ENCODE assay signal across 8 cellular contexts in the genomic region with DNA sequence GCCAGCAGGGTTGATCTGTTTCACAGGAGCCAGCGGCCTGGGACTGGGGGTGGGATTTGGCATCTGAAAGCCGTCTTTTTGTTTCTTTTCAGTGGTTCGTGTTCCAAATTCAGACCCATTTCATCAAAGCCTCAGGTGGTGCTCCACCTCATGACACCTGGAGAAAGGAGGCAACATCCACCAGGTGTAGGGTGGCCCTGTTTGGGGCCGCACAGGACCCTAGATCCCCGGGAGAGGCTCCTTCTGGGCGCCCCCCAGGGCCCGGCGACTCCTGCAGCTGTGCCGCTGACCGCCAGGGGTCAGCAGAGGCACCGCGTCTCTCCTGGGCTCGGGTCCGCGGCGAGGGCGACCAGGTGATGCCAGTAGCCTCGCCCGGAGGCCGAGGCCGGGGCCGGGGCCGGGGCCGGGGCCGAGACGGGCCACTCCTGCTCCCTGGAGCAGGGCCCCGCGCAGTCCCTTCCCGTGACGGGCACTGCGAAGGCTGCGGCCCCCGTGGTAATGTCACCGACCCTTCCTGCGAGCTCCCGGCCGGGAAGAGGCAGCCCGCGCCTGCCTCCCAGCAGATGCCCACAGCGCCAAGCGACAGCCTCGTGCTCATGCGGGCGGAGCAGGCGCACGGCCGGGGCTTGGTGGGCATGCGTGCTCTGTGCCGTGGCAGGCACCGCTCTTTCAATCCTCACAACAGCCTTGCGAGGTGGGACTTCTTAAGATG.
DNase-seq lines count a peak whose midpoint lies in the region; ATAC-seq and TF ChIP-seq lines count a peak whose summit lies in the region.

No MANE protein-coding gene starts in this region.

- H3K27me3 Mint-ChIP-seq in T-cell = no peaks in the 10 kb centered on the region
- no peaks in the 10 kb centered on the region for H3K27me3 Mint-ChIP-seq in stimulated activated naive CD8-positive, alpha-beta T cell treated with anti-CD3 and anti-CD28 coated beads, Interleukin-15, amount 100 ng/mL, for 72 hours

- H3K4me1 Mint-ChIP-seq in T-cell = no peaks in the 10 kb centered on the region
- H3K4me1 Mint-ChIP-seq in stimulated activated naive CD8-positive, alpha-beta T cell treated with anti-CD3 and anti-CD28 coated beads, Interleukin-15, amount 100 ng/mL, for 72 hours = peaks cover 5% of the 10 kb centered on the region

- no peaks in the 10 kb centered on the region for H3K36me3 Mint-ChIP-seq in T-cell

- H3K4me3 ChIP-seq in GM12864 (ENCODE audit: low read depth, low read length) = no peak overlapping the region

- ATAC-seq in HG03103 (IDR thresholded peaks at IDR 0.05; ENCODE audit: low read depth, unreplicated experiment) (peak; percentile 83), T-cell (replicated peaks in 1 of 4) (peak; percentile 66 to 84 (median 73)), GM18517 (IDR thresholded peaks at IDR 0.05; ENCODE audit: unreplicated experiment) (no peak)
- ATAC-seq in stimulated activated naive CD8-positive, alpha-beta T cell treated with anti-CD3 and anti-CD28 coated beads, Interleukin-15, amount 100 ng/mL, for 72 hours = peak; percentile 62

- no peak overlapping the region for H3K27ac Mint-ChIP-seq in T-cell
- H3K27ac Mint-ChIP-seq in stimulated activated naive CD8-positive, alpha-beta T cell treated with anti-CD3 and anti-CD28 coated beads, Interleukin-15, amount 100 ng/mL, for 72 hours = no peak overlapping the region

- CTCF ChIA-PET in T-cell (lab: Charles Lee) = no interaction called here

- H3K4me3 Mint-ChIP-seq in T-cell = peak overlapping the region in 1 of 3 donors; percentile 31
- H3K4me3 Mint-ChIP-seq in stimulated activated naive CD8-positive, alpha-beta T cell treated with anti-CD3 and anti-CD28 coated beads, Interleukin-15, amount 100 ng/mL, for 72 hours = no peak overlapping the region

- no peak for DNase-seq in GM12864 (ENCODE audit: low read depth)
- peak in 24 of 34 experiments; percentile 4 to 50 (median 23) for DNase-seq in T-cell
- DNase-seq in dermis blood vessel endothelial cell = peak; percentile 59
- peak; percentile 52 for DNase-seq in medulla oblongata (ENCODE audit: extremely low spot score)
- peak; percentile 35 to 52 for DNase-seq in stimulated activated naive CD8-positive, alpha-beta T cell treated with anti-CD3 and anti-CD28 coated beads, Interleukin-15, amount 100 ng/mL, for 72 hours
- DNase-seq in cerebellar nuclear complex (lab: John Stamatoyannopoulos, UW) = no peak

- H3K9me3 Mint-ChIP-seq in T-cell = no peaks in the 10 kb centered on the region
- no peaks in the 10 kb centered on the region for H3K9me3 Mint-ChIP-seq in stimulated activated naive CD8-positive, alpha-beta T cell treated with anti-CD3 and anti-CD28 coated beads, Interleukin-15, amount 100 ng/mL, for 72 hours

- TF ChIP-seq CTCF in GM12864 (IDR thresholded peaks at IDR 0.05; ENCODE audit: low read depth, low read length, missing control alignments) = peak; percentile 85

- POLR2A ChIA-PET in T-cell (lab: Charles Lee) = no interaction called here

Comparison
In these comparisons a context has a peak if more than half of its experiments do, and no peak if none do; other contexts are left out.
1. DNase-seq: peak in T-cell (24 of 34), dermis blood vessel endothelial cell (single experiment), medulla oblongata (single experiment) and stimulated activated naive CD8-positive, alpha-beta T cell treated with anti-CD3 and anti-CD28 coated beads, Interleukin-15, amount 100 ng/mL, for 72 hours (2 of 2); none in GM12864 (single experiment) and cerebellar nuclear complex (0 of 2).